ENCODE assay signal across 24 cellular contexts in genomic region chr3:156710429-156710828, GRCh38.
"Had no signal": no experiment of that assay in that cellular context is flagged by ENCODE, and none has a peak within 500 bp of the region (broad histone marks: within the 10 kb centered on the region; RNA-seq: fewer than 3 reads in every experiment).

No MANE protein-coding gene starts in this region.

- H3K4me1 ChIP-seq: foreskin keratinocyte, psoas muscle, testis, vagina had no signal

- H3K27me3 ChIP-seq: foreskin keratinocyte, spleen, testis, tibial nerve, upper lobe of right lung, vagina had no signal

- H3K4me3 ChIP-seq: left ventricle myocardium inferior, lower lobe of right lung, psoas muscle, spleen, testis, tibial nerve, upper lobe of right lung, vagina had no signal

- H3K4me1 Mint-ChIP-seq: nephron had no signal

- H3K27ac ChIP-seq: foreskin keratinocyte, left ventricle myocardium inferior, lower lobe of right lung, psoas muscle, spleen, testis, tibial nerve, upper lobe of right lung, vagina had no signal

- H3K27me3 Mint-ChIP-seq: dendritic cell treated with granulocyte-macrophage colony-stimulating factor and Interleukin-4, amounts not matched to agents 40 ng/mL and 50 ng/mL, for 4 days; effector memory CD8-positive, alpha-beta T cell; memory B cell; naive B cell; stimulated activated naive B cell treated with anti-CD40 and anti-IgM and Interleukin-4, amounts not matched to agents 10 μg/mL and 1 μg/mL and 100 μg/mL, for 72 hours; stimulated activated naive CD8-positive, alpha-beta T cell treated with anti-CD3 and anti-CD28 coated beads, Interleukin-15, amount 100 ng/mL, for 72 hours had no signal

- H3K9me3 Mint-ChIP-seq: dendritic cell treated with granulocyte-macrophage colony-stimulating factor and Interleukin-4, amounts not matched to agents 40 ng/mL and 50 ng/mL, for 4 days; effector memory CD8-positive, alpha-beta T cell; naive B cell; nephron; stimulated activated naive B cell treated with anti-CD40 and anti-IgM and Interleukin-4, amounts not matched to agents 10 μg/mL and 1 μg/mL and 100 μg/mL, for 72 hours; stimulated activated naive CD8-positive, alpha-beta T cell treated with anti-CD3 and anti-CD28 coated beads, Interleukin-15, amount 100 ng/mL, for 72 hours had no signal

- H3K27ac Mint-ChIP-seq: dendritic cell treated with granulocyte-macrophage colony-stimulating factor and Interleukin-4, amounts not matched to agents 40 ng/mL and 50 ng/mL, for 4 days; effector memory CD8-positive, alpha-beta T cell; memory B cell; naive B cell; stimulated activated naive B cell treated with anti-CD40 and anti-IgM and Interleukin-4, amounts not matched to agents 10 μg/mL and 1 μg/mL and 100 μg/mL, for 72 hours; stimulated activated naive CD8-positive, alpha-beta T cell treated with anti-CD3 and anti-CD28 coated beads, Interleukin-15, amount 100 ng/mL, for 72 hours had no signal

- H3K4me3 Mint-ChIP-seq: dendritic cell treated with granulocyte-macrophage colony-stimulating factor and Interleukin-4, amounts not matched to agents 40 ng/mL and 50 ng/mL, for 4 days; effector memory CD8-positive, alpha-beta T cell; memory B cell; naive B cell; nephron; stimulated activated naive B cell treated with anti-CD40 and anti-IgM and Interleukin-4, amounts not matched to agents 10 μg/mL and 1 μg/mL and 100 μg/mL, for 72 hours; stimulated activated naive CD8-positive, alpha-beta T cell treated with anti-CD3 and anti-CD28 coated beads, Interleukin-15, amount 100 ng/mL, for 72 hours had no signal

- H3K9me3 ChIP-seq: left ventricle myocardium inferior, lower lobe of right lung, psoas muscle, spleen, testis, tibial nerve, upper lobe of right lung, vagina had no signal

- DNase-seq: effector memory CD8-positive, alpha-beta T cell; erythroblast; foreskin keratinocyte; kidney; left cardiac atrium; left ventricle myocardium inferior; lower lobe of right lung; naive B cell; occipital lobe; psoas muscle; retina; spleen; stimulated activated CD4-positive, alpha-beta T cell treated with anti-CD3 and anti-CD28 coated beads, Interleukin-15, amount 100 ng/mL, for 24 hours; stimulated activated CD4-positive, alpha-beta T cell treated with anti-CD3 and anti-CD28 coated beads, Interleukin-1b, Interleukin-23, amount 100 ng/mL, for 48 hours; stimulated activated CD4-positive, alpha-beta T cell treated with anti-CD3 and anti-CD28 coated beads, Interleukin-4, amount 100 ng/mL, for 4 hours; stimulated activated naive B cell treated with anti-CD40 and anti-IgM and Interleukin-4, amounts not matched to agents 10 μg/mL and 1 μg/mL and 100 μg/mL, for 72 hours; stimulated activated naive CD8-positive, alpha-beta T cell treated with anti-CD3 and anti-CD28 coated beads, Interleukin-15, amount 100 ng/mL, for 72 hours; testis; upper lobe of right lung had no signal
